ENCODE assay signal across 22 cellular contexts in the genomic region with DNA sequence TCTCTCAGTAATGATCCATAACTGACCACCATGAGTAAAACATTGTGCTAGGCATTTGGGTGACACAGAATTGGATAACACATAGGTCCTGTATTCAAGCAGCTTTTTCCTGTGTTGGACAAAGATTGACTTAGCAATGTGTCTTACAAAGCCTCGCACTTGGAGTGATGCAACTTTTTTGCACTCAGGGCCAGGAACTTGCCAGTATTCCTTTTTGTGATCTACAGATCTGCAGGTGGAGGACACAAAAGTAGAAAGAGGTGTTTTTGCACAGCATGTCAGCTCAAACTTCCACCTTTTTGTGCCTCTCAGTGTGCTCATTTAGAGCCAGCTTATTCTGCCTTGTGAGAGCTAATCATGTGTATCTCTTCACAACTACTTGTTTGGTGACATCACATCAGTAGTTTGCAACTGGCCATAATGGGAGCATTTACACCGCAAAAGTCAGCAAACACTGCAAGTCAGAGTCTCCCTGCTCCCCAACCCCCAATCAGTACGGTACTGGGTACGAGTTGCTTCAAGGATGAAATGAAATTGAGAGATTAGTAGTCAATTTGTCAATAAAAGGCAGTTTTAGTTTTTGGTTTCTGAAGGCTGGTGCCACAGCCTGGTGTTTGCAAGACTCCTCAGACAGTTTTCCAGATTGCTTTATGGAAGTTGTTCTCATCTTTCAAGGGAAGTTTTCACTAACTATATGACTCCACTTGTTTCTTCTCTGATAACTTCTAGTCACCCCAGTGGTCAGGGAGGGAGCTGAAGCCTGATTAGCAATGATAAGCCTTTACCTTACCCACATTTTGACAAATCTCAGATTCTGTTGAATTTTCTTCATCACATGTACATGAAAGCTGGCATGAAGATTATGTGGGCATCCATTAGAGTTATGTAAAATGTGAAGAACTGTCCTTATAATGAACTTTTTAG.
"Had no signal": no experiment of that assay in that cellular context is flagged by ENCODE, and none has a peak within 500 bp of the region (broad histone marks: within the 10 kb centered on the region; RNA-seq: fewer than 3 reads in every experiment).

No MANE protein-coding gene starts in this region.

- H3K27ac ChIP-seq: SJSA1, SK-N-MC had no signal

- DNase-seq: Karpas-422, KG1, MG63, NCI-H1092, NCI-H1105 treated with DMSO at 0.1 percent for 48 hours, NCI-H1417 treated with DMSO at 0.1 percent for 48 hours, NCI-H187, NCI-H2029, NCI-H2081 treated with DMSO at 0.1 percent for 48 hours, NCI-H2171, NCI-H226, NCI-H446, NCI-H510A, NCI-H524 treated with DMSO at 0.1 percent for 48 hours, NCI-H69, NCI-H774, Right ventricle myocardium superior, RPMI8226, SIG-M5 had no signal

- H3K4me3 ChIP-seq: MG63, SJSA1, SK-N-MC had no signal

- FAIRE-seq: RCC 7860 had no signal

- H3K27me3 ChIP-seq: MG63, SJSA1 had no signal

- H3K36me3 ChIP-seq: MG63, SJSA1 had no signal

- H3K9me3 ChIP-seq: MG63, SJSA1 had no signal

- H3K4me1 ChIP-seq: SJSA1 had no signal
